15 cellular contexts compared by ENCODE assay signal in genomic region chr2:182818541-182819308, GRCh38. TPM values are rescaled to one million over a fixed set of nuclear protein-coding genes. Genes with fewer than 3 reads are reported as not detected.
A peak's percentile ranks its signal among the peaks of the same experiment; 100 is the strongest.
DNase-seq lines count a peak whose midpoint lies in the region; ATAC-seq and TF ChIP-seq lines count a peak whose summit lies in the region.
"Had no signal": no experiment of that assay in that cellular context is flagged by ENCODE, and none has a peak within 500 bp of the region (broad histone marks: within the 10 kb centered on the region; RNA-seq: fewer than 3 reads in every experiment).

No MANE protein-coding gene starts in this region.

- no peaks in the 10 kb centered on the region for H3K36me3 ChIP-seq in HUES6 (ENCODE audit: control insufficient read depth, insufficient read depth, low read length)
- H3K36me3 ChIP-seq in iPS-15b (ENCODE audit: control insufficient read depth, insufficient read depth, low read length) = no peaks in the 10 kb centered on the region

- ATAC-seq in GM19452 (IDR thresholded peaks at IDR 0.05; ENCODE audit: unreplicated experiment) (no peak), HG02763 (IDR thresholded peaks at IDR 0.05; ENCODE audit: unreplicated experiment) (no peak), foreskin keratinocyte (no peak), esophagus mucosa (no peak)
- ATAC-seq: stimulated activated naive B cell treated with anti-CD40 and anti-IgM and Interleukin-4, amounts not matched to agents 10 μg/mL and 1 μg/mL and 100 μg/mL, for 72 hours had no signal

- DNase-seq in COR-L47 (lab: John Stamatoyannopoulos, UW) (peak; percentile 60), NCI-H748 treated with DMSO at 0.1 percent for 48 hours (lab: John Stamatoyannopoulos, UW) (peak; percentile 84), foreskin keratinocyte (no peak)
- DNase-seq: activated CD4-positive, alpha-beta T cell treated with anti-CD3 and anti-CD28 coated beads, Interleukin-2, amount 10 ng/mL, durations not matched to agents 24 days and 14 days; activated T-cell treated with anti-CD3 and anti-CD28 coated beads, Interleukin-2, amount 50 U/mL, for 48 hours; amygdala; DND-41; stimulated activated CD4-positive, alpha-beta T cell treated with anti-CD3 and anti-CD28 coated beads, Interleukin-4, amount 100 ng/mL, for 4 hours; stimulated activated naive B cell treated with anti-CD40 and anti-IgM and Interleukin-4, amounts not matched to agents 10 μg/mL and 1 μg/mL and 100 μg/mL, for 72 hours had no signal

- no peaks in the 10 kb centered on the region for H3K9me3 ChIP-seq in HUES6 (ENCODE audit: control insufficient read depth, insufficient read depth, low read depth, low read length)
- no peaks in the 10 kb centered on the region for H3K9me3 ChIP-seq in iPS-15b (ENCODE audit: control insufficient read depth, insufficient read depth, low read length)

- peak overlapping the region; percentile 7; the same call in 1 of the 2 replicates for H3K4me3 ChIP-seq in HUES6 (ENCODE audit: low read depth, low read length)
- H3K4me3 ChIP-seq in iPS-15b (ENCODE audit: low read depth, low read length) = peak overlapping the region; percentile 4

- no peak overlapping the region for H3K9ac ChIP-seq in HUES6 (ENCODE audit: low read length)
- no peak overlapping the region for H3K9ac ChIP-seq in iPS-15b (ENCODE audit: low read depth, low read length)

- H3K27me3 ChIP-seq in HUES6 (ENCODE audit: control insufficient read depth, insufficient read depth, low read length) = no peaks in the 10 kb centered on the region
- H3K27me3 ChIP-seq in iPS-15b (ENCODE audit: control insufficient read depth, insufficient read depth, low read length) = no peaks in the 10 kb centered on the region
- H3K27me3 ChIP-seq in foreskin keratinocyte = peaks cover 12% of the 10 kb centered on the region

- H3K4me1 ChIP-seq in HUES6 (ENCODE audit: control insufficient read depth, insufficient read depth, low read length) (peaks cover 29% of the 10 kb centered on the region), iPS-15b (ENCODE audit: control insufficient read depth, insufficient read depth, low read length) (peaks cover 21% of the 10 kb centered on the region), foreskin keratinocyte (no peaks in the 10 kb centered on the region)

- TF ChIP-seq CTCF in foreskin keratinocyte (conservative IDR thresholded peaks at IDR 0.05) = no peak

- H3K27ac ChIP-seq in HUES6 (ENCODE audit: low read depth, low read length) (0 out of 2 replicates have a peak overlapping the region, but pooled peaks have one; percentile 35), foreskin keratinocyte (no peak overlapping the region)

RNA-seq across cellular contexts. Expression of gene FRZB, which starts 47.7 kb away (rescaled TPM):
- not detected in 2 replicates for total RNA-seq in foreskin keratinocyte
- polyA plus RNA-seq in foreskin keratinocyte = not detected in 2 replicates
- total RNA-seq in esophagus mucosa = 0.32 TPM
- total RNA-seq: activated CD4-positive, alpha-beta T cell treated with anti-CD3 and anti-CD28 coated beads, Interleukin-2, amount 10 ng/mL, durations not matched to agents 24 days and 14 days; T-helper 1 cell treated with Interleukin-12 subunit alpha and Interleukin-12 subunit beta and Interleukin-4 antibody, amounts not matched to agents 30 ng/mL and 1 ng/mL, for 36 hours had no signal

Comparison
In these comparisons a context has a peak if more than half of its experiments do, and no peak if none do; other contexts are left out.
1. DNase-seq: peak in COR-L47 (single experiment) and NCI-H748 treated with DMSO at 0.1 percent for 48 hours (single experiment); none in foreskin keratinocyte (0 of 2).